8 cellular contexts compared by ENCODE assay signal in the genomic region with DNA sequence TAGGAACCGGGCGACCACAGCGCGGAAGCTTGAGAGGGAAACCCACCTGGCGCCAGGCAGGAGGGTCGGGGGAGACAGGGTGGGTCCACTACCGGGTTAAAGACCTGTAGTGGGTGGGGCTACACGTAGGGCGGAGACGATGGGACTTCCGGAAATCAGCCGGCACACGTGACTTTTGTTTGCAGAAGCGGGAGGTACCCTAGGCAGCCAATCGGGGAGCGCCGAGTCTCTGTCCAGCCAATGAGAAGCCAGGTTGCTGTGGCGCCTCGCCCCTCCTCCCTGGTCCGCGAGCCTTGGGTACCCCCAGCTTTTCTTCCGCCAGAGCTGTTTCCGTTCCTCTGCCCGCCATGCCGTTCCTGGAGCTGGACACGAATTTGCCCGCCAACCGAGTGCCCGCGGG. TPM values are rescaled to one million over a fixed set of nuclear protein-coding genes. Genes with fewer than 3 reads are reported as not detected.
DNase-seq lines count a peak whose midpoint lies in the region; ATAC-seq, FAIRE-seq and TF ChIP-seq lines count a peak whose summit lies in the region.
"Not testable (repeated sequence)": the region's sequence is repeated elsewhere in the genome, so short reads cannot be mapped to it uniquely, and the experiment has no call there.

TSS of gene DDTL (plus strand) at position 321 of the 400 bp plus-strand sequence. CDS start at position 348, 27 bp downstream.

- in situ Hi-C loops in GM12878 (cut with MboI) = not testable (repeated sequence)

- not testable (repeated sequence) for H3K9ac ChIP-seq in GM12878 (ENCODE audit: control insufficient read depth, insufficient read depth, low read length)

- not testable (repeated sequence) for TF ChIP-seq EP300 in GM12878 (IDR thresholded peaks at IDR 0.05; ENCODE audit: borderline replicate concordance in 1 of 2, control insufficient read depth in 1 of 2, low read depth in 2 of 2, low read length in 2 of 2)

- not testable (repeated sequence) for H3K4me3 ChIP-seq in GM12878, thoracic aorta

- TF ChIP-seq RAD21 in GM12878 (IDR thresholded peaks at IDR 0.05; ENCODE audit: insufficient read depth, low read depth, low read length) = not testable (repeated sequence)

- not testable (repeated sequence) for H3K4me2 ChIP-seq in GM12878 (ENCODE audit: control insufficient read depth, insufficient read depth)

- not testable (repeated sequence) for H2AFZ ChIP-seq in GM12878 (ENCODE audit: control insufficient read depth, low read depth, low read length)

- RAD21 ChIA-PET in GM12878 (lab: Charles Lee; ENCODE audit: unreplicated experiment) = not testable (repeated sequence)

- POLR2A ChIA-PET in GM12878 (lab: Charles Lee) = not testable (repeated sequence)

- peak; percentile 94 for ATAC-seq in GM18520 (IDR thresholded peaks at IDR 0.05; ENCODE audit: unreplicated experiment)
- peak; percentile 94 for ATAC-seq in GM19467 (IDR thresholded peaks at IDR 0.05; ENCODE audit: unreplicated experiment)
- ATAC-seq in HG02610 (IDR thresholded peaks at IDR 0.05; ENCODE audit: unreplicated experiment) = peak; percentile 90
- peak; percentile 87 for ATAC-seq in HG03097 (IDR thresholded peaks at IDR 0.05; ENCODE audit: low FRiP score, unreplicated experiment)
- ATAC-seq in GM12878 = peak; percentile 99
- ATAC-seq in left colon = peak; percentile 95
- peak; percentile 93 for ATAC-seq in thoracic aorta (ENCODE audit: insufficient number of reproducible peaks, low FRiP score, low read depth)

- H3K36me3 ChIP-seq in GM12878 (ENCODE audit: control insufficient read depth in 2 of 2, insufficient read depth in 2 of 2, low read length in 1 of 2) (peaks cover 9 to 21% of the 10 kb centered on the region in 2 experiments), thoracic aorta (peaks cover 14% of the 10 kb centered on the region)

- not testable (repeated sequence) for H3K4me1 ChIP-seq in GM12878 (ENCODE audit: control insufficient read depth, insufficient read depth, low read length); thoracic aorta (ENCODE audit: control insufficient read depth in 1 of 2, low read depth in 2 of 2)

- intact Hi-C loops in GM12878 (cut with micrococcal nuclease; ENCODE audit: unreplicated experiment); left colon (cut with DNase I, micrococcal nuclease): not testable (repeated sequence)

- not testable (repeated sequence) for TF ChIP-seq POLR2A in GM12878 (IDR thresholded peaks at IDR 0.05; ENCODE audit: low read depth, low read length)

- WGBS in GM12878 (ENCODE audit: insufficient coverage, insufficient replicate concordance, low lambda C conversion rate, missing lambda C conversion rate) = no CpG with 5 or more reads among the region's 30 CpGs

- not testable (repeated sequence) for TF ChIP-seq CTCF in GM12878 (IDR thresholded peaks at IDR 0.05 in 2 of 3, conservative IDR thresholded peaks at IDR 0.05 in 1 of 3; ENCODE audit: control insufficient read depth in 2 of 3, extremely low read depth in 1 of 3, insufficient read depth in 1 of 3, low read depth in 3 of 3, low read length in 3 of 3); thoracic aorta (IDR thresholded peaks at IDR 0.05)

- not testable (repeated sequence) for H3K27me3 ChIP-seq in GM12878 (replicated peaks in 1 of 2; ENCODE audit: control insufficient read depth in 2 of 2, insufficient read depth in 2 of 2, low read length in 1 of 2); thoracic aorta (replicated peaks; ENCODE audit: insufficient read depth)

- SMC1A ChIA-PET in GM12878 (lab: Charles Lee; ENCODE audit: uncharacterized antibody, unreplicated experiment) = not testable (repeated sequence)

- not testable (repeated sequence) for H3K9me3 ChIP-seq in GM12878 (replicated peaks; ENCODE audit: control insufficient read depth, insufficient read depth, low read length); thoracic aorta

- not testable (repeated sequence) for DNase-seq in HTR-8/SVneo (ENCODE audit: insufficient read length, low spot score); GM12878 (ENCODE audit: low read depth, low spot score); left colon; thoracic aorta (ENCODE audit: low spot score)

- not testable (repeated sequence) for H3K79me2 ChIP-seq in GM12878 (ENCODE audit: control insufficient read depth, insufficient read depth, low read length)

- FAIRE-seq in HTR-8/SVneo (lab: Jason Lieb, UNC) (peak; percentile 94), GM12878 (lab: Jason Lieb, UNC) (peak; percentile 99)

- CTCF ChIA-PET in GM12878 (lab: Yijun Ruan, JAX) = not testable (repeated sequence)

- H4K20me1 ChIP-seq in GM12878 (ENCODE audit: control insufficient read depth, insufficient read depth) = not testable (repeated sequence)

- H3K27ac ChIP-seq in GM12878 (ENCODE audit: control insufficient read depth, insufficient read depth); thoracic aorta: not testable (repeated sequence)

- not testable (repeated sequence) for BruUV-seq in GM12878 (replicated peaks; lab: Mats Ljungman, UMichigan)

RNA-seq across cellular contexts. Expression of gene DDTL, which starts in this region (rescaled TPM):
- total RNA-seq in GM12878 (2013; cell fraction: nucleolus; rRNA removed) = 0.37 TPM in 1 of 2 replicates, not detected in the other
- total RNA-seq in GM12878 (2014; rRNA removed) (1.4 and 1.7 TPM in 2 replicates), GM12878 (2014; rRNA removed; fragmentation: Illumina TruSeq; extraction: Trizol) (not detected in 2 replicates), GM12878 (2021) (not detected in 2 replicates), left colon (1 to 10 TPM in 1 of 2 donors, not detected in 1; 4.5 TPM), thoracic aorta (1 to 10 TPM in 1 of 2 donors, not detected in 1; 5.4 TPM)
- polyA plus RNA-seq in GM12878 (2011; ENCODE audit: low read depth) = 2.6 TPM
- polyA plus RNA-seq in GM12878 (2011; rRNA removed) (0.05 TPM in 1 of 2 replicates, not detected in the other), GM12878 (2014; fragmentation: Illumina TruSeq; extraction: Trizol) (not detected in 2 replicates), GM12878 (2014; fragmentation: Nextera tagmentation; extraction: Ambion mirVana) (1 to 10 TPM in 1 of 2 experiments, under 1 TPM in 1; 0.74 to 2.2 TPM), GM12878 (2014; rRNA removed) (0.83 and 2.2 TPM in 2 replicates), GM12878 (2016; fragmentation: Nextera tagmentation; extraction: Ambion mirVana) (1 to 10 TPM; 3.8 to 4.0 TPM)
- polyA plus RNA-seq in GM12878 (2011; cell fraction: cytosol; rRNA removed) = not detected in 2 replicates
- polyA plus RNA-seq in GM12878 (2011; cell fraction: nucleus; rRNA removed) = 0.12 TPM in 1 of 2 replicates, not detected in the other
- polyA plus RNA-seq in GM12878 (2012) = 4.4 and 5.3 TPM in 2 replicates
- not detected in 2 replicates for polyA minus RNA-seq in GM12878 (2011; rRNA and poly(A)+ RNA removed)
- 0.83 TPM in 1 of 2 replicates, not detected in the other for polyA minus RNA-seq in GM12878 (2011; cell fraction: cytosol; rRNA and poly(A)+ RNA removed)
- not detected in 2 replicates for polyA minus RNA-seq in GM12878 (2011; cell fraction: nucleus; rRNA and poly(A)+ RNA removed)
